Comparison of ENCODE assay signal across 1 cellular context in genomic region chr6:43021270-43022047, GRCh38.
A peak's percentile ranks its signal among the peaks of the same experiment; 100 is the strongest.
TF ChIP-seq lines count a peak whose summit lies in the region.

Gene RRP36 (plus strand): TSS chr6:43021623. CDS start chr6:43021655, 32 bp downstream.

TF ChIP-seq in HepG2, 621 proteins besides CTCF, POLR2A, EP300 and RAD21 (continued from another document and continues in another):
- TF ChIP-seq ZNF549 (CRISPR knock-in tag; IDR thresholded peaks at IDR 0.05) (no peak), ZNF543 (CRISPR knock-in tag; IDR thresholded peaks at IDR 0.05) (no peak), NR2F6 (IDR thresholded peaks at IDR 0.05) (no peak), NR2F6 (CRISPR knock-in tag; IDR thresholded peaks at IDR 0.05) (no peak; the same call in 1 of the 2 replicates), GABPA (IDR thresholded peaks at IDR 0.05; ENCODE audit: low read depth, low read length) (peak; percentile 91), GABPA (CRISPR knock-in tag; IDR thresholded peaks at IDR 0.05; ENCODE audit: low read depth) (peak; percentile 93), HIC2 (CRISPR knock-in tag; IDR thresholded peaks at IDR 0.05; ENCODE audit: low read depth) (no peak), TFE3 (CRISPR knock-in tag; IDR thresholded peaks at IDR 0.05) (0 out of 2 replicates have a peak, but pooled peaks have one; percentile 52), RARG (CRISPR knock-in tag; IDR thresholded peaks at IDR 0.05; ENCODE audit: low read depth) (no peak), ZNF891 (CRISPR knock-in tag; IDR thresholded peaks at IDR 0.05) (0 out of 2 replicates have a peak, but pooled peaks have one; percentile 74), RELA (CRISPR knock-in tag; IDR thresholded peaks at IDR 0.05) (no peak), TEF (CRISPR knock-in tag; IDR thresholded peaks at IDR 0.05) (peak; percentile 80), TARDBP (CRISPR knock-in tag; IDR thresholded peaks at IDR 0.05) (no peak; the same call in 1 of the 2 replicates), NCOA5 (CRISPR knock-in tag; IDR thresholded peaks at IDR 0.05) (no peak), SKIL (CRISPR knock-in tag; IDR thresholded peaks at IDR 0.05; ENCODE audit: borderline replicate concordance) (no peak), ZFP62 (CRISPR knock-in tag; IDR thresholded peaks at IDR 0.05) (no peak), KLF16 (CRISPR knock-in tag; IDR thresholded peaks at IDR 0.05) (peak in 1 of 2 experiments; percentile 76; a peak in 1 of 4 replicates), ZNF614 (CRISPR knock-in tag; IDR thresholded peaks at IDR 0.05; ENCODE audit: borderline replicate concordance) (0 out of 2 replicates have a peak, but pooled peaks have one; percentile 37), HOXA3 (CRISPR knock-in tag; IDR thresholded peaks at IDR 0.05) (peak; percentile 93), ZNF777 (CRISPR knock-in tag; IDR thresholded peaks at IDR 0.05) (peak; percentile 62), ZNF652 (CRISPR knock-in tag; IDR thresholded peaks at IDR 0.05; ENCODE audit: borderline replicate concordance, low read depth) (peak; percentile 27; the same call in 1 of the 2 replicates), ATRX (CRISPR knock-in tag; IDR thresholded peaks at IDR 0.05; ENCODE audit: borderline replicate concordance) (no peak), ATF5 (CRISPR knock-in tag; IDR thresholded peaks at IDR 0.05; ENCODE audit: low read depth) (no peak), ARHGAP35 (CRISPR knock-in tag; IDR thresholded peaks at IDR 0.05; ENCODE audit: borderline replicate concordance) (no peak), CBX5 (CRISPR knock-in tag; IDR thresholded peaks at IDR 0.05; ENCODE audit: borderline replicate concordance) (no peak; the same call in 1 of the 2 replicates), GFI1 (CRISPR knock-in tag; IDR thresholded peaks at IDR 0.05; ENCODE audit: borderline replicate concordance) (no peak), HMGA1 (CRISPR knock-in tag; conservative IDR thresholded peaks at IDR 0.05) (no peak), DDIT3 (CRISPR knock-in tag; IDR thresholded peaks at IDR 0.05) (no peak), FOXK2 (IDR thresholded peaks at IDR 0.05) (no peak), CBX2 (IDR thresholded peaks at IDR 0.05; ENCODE audit: low read depth, low read length) (no peak), CBX2 (CRISPR knock-in tag; IDR thresholded peaks at IDR 0.05; ENCODE audit: low read depth) (no peak), KDM3A (CRISPR knock-in tag; IDR thresholded peaks at IDR 0.05; ENCODE audit: low read depth) (no peak), ADNP (CRISPR knock-in tag; IDR thresholded peaks at IDR 0.05) (no peak), ZMYM3 (CRISPR knock-in tag; IDR thresholded peaks at IDR 0.05) (no peak), NFKBIZ (CRISPR knock-in tag; IDR thresholded peaks at IDR 0.05) (no peak), NAIF1 (CRISPR knock-in tag; IDR thresholded peaks at IDR 0.05; ENCODE audit: borderline replicate concordance) (no peak), ZFP82 (CRISPR knock-in tag; IDR thresholded peaks at IDR 0.05; ENCODE audit: borderline replicate concordance) (no peak), ZNF280D (CRISPR knock-in tag; IDR thresholded peaks at IDR 0.05) (no peak), KLF11 (CRISPR knock-in tag; IDR thresholded peaks at IDR 0.05) (peak; percentile 88), ZNF230 (CRISPR knock-in tag; IDR thresholded peaks at IDR 0.05) (peak; percentile 61; the same call in 1 of the 2 replicates), SIX4 (CRISPR knock-in tag; IDR thresholded peaks at IDR 0.05) (no peak), ZNF503 (CRISPR knock-in tag; IDR thresholded peaks at IDR 0.05) (peak; percentile 53; the same call in 1 of the 2 replicates), ZNF496 (CRISPR knock-in tag; IDR thresholded peaks at IDR 0.05; ENCODE audit: insufficient replicate concordance) (no peak), HDAC6 (IDR thresholded peaks at IDR 0.05; ENCODE audit: low read depth, low read length) (no peak), ZNF557 (CRISPR knock-in tag; IDR thresholded peaks at IDR 0.05) (peak; percentile 77; the same call in 1 of the 2 replicates), ZNF354B (CRISPR knock-in tag; IDR thresholded peaks at IDR 0.05) (no peak), ZNF709 (CRISPR knock-in tag; IDR thresholded peaks at IDR 0.05) (no peak), ZNF205 (CRISPR knock-in tag; IDR thresholded peaks at IDR 0.05) (peak; percentile 96), EZH2 (conservative IDR thresholded peaks at IDR 0.05; ENCODE audit: low read depth, low read length) (no peak), ZNF674 (CRISPR knock-in tag; IDR thresholded peaks at IDR 0.05; ENCODE audit: low read depth) (no peak), XBP1 (CRISPR knock-in tag; IDR thresholded peaks at IDR 0.05) (peak; percentile 82; the same call in 1 of the 2 replicates), ZMAT3 (CRISPR knock-in tag; conservative IDR thresholded peaks at IDR 0.05) (peak; percentile 60; the same call in 1 of the 2 replicates), KDM2A (CRISPR knock-in tag; IDR thresholded peaks at IDR 0.05; ENCODE audit: borderline replicate concordance, low read depth) (peak; percentile 100), ZBTB7B (CRISPR knock-in tag; IDR thresholded peaks at IDR 0.05) (no peak), ZNF501 (CRISPR knock-in tag; IDR thresholded peaks at IDR 0.05) (peak; percentile 68; the same call in 1 of the 2 replicates), CCAR2 (optimal IDR thresholded peaks at IDR 0.05; ENCODE audit: low read depth, low read length) (no peak), NFKB2 (CRISPR knock-in tag; IDR thresholded peaks at IDR 0.05; ENCODE audit: borderline replicate concordance) (peak; percentile 50; the same call in 1 of the 2 replicates), ZNF703 (CRISPR knock-in tag; IDR thresholded peaks at IDR 0.05; ENCODE audit: borderline replicate concordance) (no peak), THYN1 (CRISPR knock-in tag; IDR thresholded peaks at IDR 0.05; ENCODE audit: borderline replicate concordance, low read depth) (no peak), ZNF639 (CRISPR knock-in tag; conservative IDR thresholded peaks at IDR 0.05) (0 out of 2 replicates have a peak, but pooled peaks have one; percentile 42)
